Comparison of ENCODE assay signal across 22 cellular contexts in genomic region chr14:91289464-91289863, GRCh38. TPM values are rescaled to one million over a fixed set of nuclear protein-coding genes. Genes with fewer than 3 reads are reported as not detected.
DNase-seq lines count a peak whose midpoint lies in the region; ATAC-seq and TF ChIP-seq lines count a peak whose summit lies in the region.
"Had no signal": no experiment of that assay in that cellular context is flagged by ENCODE, and none has a peak within 500 bp of the region (broad histone marks: within the 10 kb centered on the region; RNA-seq: fewer than 3 reads in every experiment).

No MANE protein-coding gene starts in this region.

- no peaks in the 10 kb centered on the region for H3K27me3 ChIP-seq in OCI-LY1 (ENCODE audit: insufficient read depth, low read length)
- H3K27me3 ChIP-seq: BE2C, SJSA1 had no signal

- peaks cover 17% of the 10 kb centered on the region for H3K4me1 Mint-ChIP-seq in activated naive CD8-positive, alpha-beta T cell treated with anti-CD3 and anti-CD28 coated beads for 36 hours
- peaks cover 22% of the 10 kb centered on the region for H3K4me1 Mint-ChIP-seq in activated naive CD8-positive, alpha-beta T cell treated with anti-CD3 and anti-CD28 coated beads, Interleukin-2, amount 50 U/mL, for 24 hours
- peaks cover 32 to 40% of the 10 kb centered on the region in 2 donors for H3K4me1 Mint-ChIP-seq in immature natural killer cell
- peaks cover 15% of the 10 kb centered on the region for H3K4me1 Mint-ChIP-seq in stimulated activated memory B cell treated with anti-CD40 and anti-IgM and Interleukin-4, amounts not matched to agents 10 μg/mL and 1 μg/mL and 100 μg/mL, for 72 hours

- no peak overlapping the region for H3K9ac ChIP-seq in OCI-LY1 (ENCODE audit: low read length)

- no peak for TF ChIP-seq CTCF in OCI-LY1 (IDR thresholded peaks at IDR 0.05; ENCODE audit: low read length)

- no peak overlapping the region for H3K4me2 ChIP-seq in OCI-LY1 (ENCODE audit: low read length)

- peak overlapping the region; percentile 70 for H3K27ac ChIP-seq in OCI-LY1 (ENCODE audit: low read depth, low read length, poor library complexity, severe bottlenecking)
- H3K27ac ChIP-seq: SJSA1 had no signal

- no peaks in the 10 kb centered on the region for H3K27me3 Mint-ChIP-seq in activated naive CD8-positive, alpha-beta T cell treated with anti-CD3 and anti-CD28 coated beads for 36 hours
- H3K27me3 Mint-ChIP-seq in activated naive CD8-positive, alpha-beta T cell treated with anti-CD3 and anti-CD28 coated beads, Interleukin-2, amount 50 U/mL, for 24 hours: no peaks in the 10 kb centered on the region
- H3K27me3 Mint-ChIP-seq in immature natural killer cell (ENCODE audit: low read depth in 3 of 3): peaks cover 11 to 59% (median 51%) of the 10 kb centered on the region in 3 donors
- no peaks in the 10 kb centered on the region for H3K27me3 Mint-ChIP-seq in stimulated activated memory B cell treated with anti-CD40 and anti-IgM and Interleukin-4, amounts not matched to agents 10 μg/mL and 1 μg/mL and 100 μg/mL, for 72 hours
- H3K27me3 Mint-ChIP-seq: IgD-negative memory B cell had no signal

- peaks cover 30% of the 10 kb centered on the region for H3K4me1 ChIP-seq in OCI-LY1 (ENCODE audit: insufficient read depth, low read length, severe bottlenecking)
- H3K4me1 ChIP-seq: SJSA1 had no signal

- H3K9me2 ChIP-seq in OCI-LY1 (ENCODE audit: low read depth, low read length): no peaks in the 10 kb centered on the region

- no peak overlapping the region for H3K4me3 Mint-ChIP-seq in activated naive CD8-positive, alpha-beta T cell treated with anti-CD3 and anti-CD28 coated beads for 36 hours
- no peak overlapping the region for H3K4me3 Mint-ChIP-seq in activated naive CD8-positive, alpha-beta T cell treated with anti-CD3 and anti-CD28 coated beads, Interleukin-2, amount 50 U/mL, for 24 hours
- no peak overlapping the region for H3K4me3 Mint-ChIP-seq in immature natural killer cell
- no peak overlapping the region for H3K4me3 Mint-ChIP-seq in stimulated activated memory B cell treated with anti-CD40 and anti-IgM and Interleukin-4, amounts not matched to agents 10 μg/mL and 1 μg/mL and 100 μg/mL, for 72 hours

- H3K4me3 ChIP-seq in OCI-LY1 (ENCODE audit: low read depth, low read length, poor library complexity, severe bottlenecking): no peak overlapping the region
- H3K4me3 ChIP-seq: SJSA1 had no signal

- H3K36me3 ChIP-seq in OCI-LY1 (ENCODE audit: insufficient read depth, low read length): peaks cover 97% of the 10 kb centered on the region
- H3K36me3 ChIP-seq: BE2C, SJSA1 had no signal

- peaks cover 42% of the 10 kb centered on the region for H3K36me3 Mint-ChIP-seq in activated naive CD8-positive, alpha-beta T cell treated with anti-CD3 and anti-CD28 coated beads for 36 hours
- peaks cover 65% of the 10 kb centered on the region for H3K36me3 Mint-ChIP-seq in activated naive CD8-positive, alpha-beta T cell treated with anti-CD3 and anti-CD28 coated beads, Interleukin-2, amount 50 U/mL, for 24 hours (ENCODE audit: low read depth)
- peaks cover 16 to 70% (median 39%) of the 10 kb centered on the region in 3 donors for H3K36me3 Mint-ChIP-seq in immature natural killer cell
- H3K36me3 Mint-ChIP-seq in stimulated activated memory B cell treated with anti-CD40 and anti-IgM and Interleukin-4, amounts not matched to agents 10 μg/mL and 1 μg/mL and 100 μg/mL, for 72 hours: peaks cover 75% of the 10 kb centered on the region

- no peaks in the 10 kb centered on the region for H3K9me3 ChIP-seq in OCI-LY1 (ENCODE audit: low read length)
- H3K9me3 ChIP-seq: BE2C, SJSA1 had no signal

- H3F3A ChIP-seq in OCI-LY1 (ENCODE audit: insufficient read depth, low read length): 0 out of 2 replicates have a peak, but pooled peaks cover 3% of the 10 kb centered on the region

- no peaks in the 10 kb centered on the region for H3K9me3 Mint-ChIP-seq in activated naive CD8-positive, alpha-beta T cell treated with anti-CD3 and anti-CD28 coated beads for 36 hours
- H3K9me3 Mint-ChIP-seq in activated naive CD8-positive, alpha-beta T cell treated with anti-CD3 and anti-CD28 coated beads, Interleukin-2, amount 50 U/mL, for 24 hours: no peaks in the 10 kb centered on the region
- H3K9me3 Mint-ChIP-seq in immature natural killer cell: no peaks in the 10 kb centered on the region
- H3K9me3 Mint-ChIP-seq in stimulated activated memory B cell treated with anti-CD40 and anti-IgM and Interleukin-4, amounts not matched to agents 10 μg/mL and 1 μg/mL and 100 μg/mL, for 72 hours: no peaks in the 10 kb centered on the region
- H3K9me3 Mint-ChIP-seq: CD8-positive, alpha-beta memory T cell; IgD-negative memory B cell had no signal

- H2AFZ ChIP-seq in OCI-LY1 (ENCODE audit: low read length): no peak overlapping the region

- H3K79me2 ChIP-seq in OCI-LY1 (ENCODE audit: insufficient read depth, low read length): no peaks in the 10 kb centered on the region

- no peak for DNase-seq in activated naive CD8-positive, alpha-beta T cell treated with anti-CD3 and anti-CD28 coated beads for 36 hours
- DNase-seq in activated naive CD8-positive, alpha-beta T cell treated with anti-CD3 and anti-CD28 coated beads, Interleukin-2, amount 50 U/mL, for 24 hours: no peak
- no peak for DNase-seq in immature natural killer cell
- DNase-seq: BE2C; Calu3; CD8-positive, alpha-beta memory T cell; DMS153; NCI-H1105; NCI-H146; NCI-H2029; NCI-H226; NCI-H510A treated with DMSO at 0.1 percent for 48 hours; NCI-H748 treated with DMSO at 0.1 percent for 48 hours had no signal

- no peaks in the 10 kb centered on the region for H4K20me1 ChIP-seq in OCI-LY1 (ENCODE audit: insufficient read depth, low read length)

- H3K27ac Mint-ChIP-seq in activated naive CD8-positive, alpha-beta T cell treated with anti-CD3 and anti-CD28 coated beads for 36 hours: peak overlapping the region; percentile 29
- H3K27ac Mint-ChIP-seq in activated naive CD8-positive, alpha-beta T cell treated with anti-CD3 and anti-CD28 coated beads, Interleukin-2, amount 50 U/mL, for 24 hours: no peak overlapping the region
- H3K27ac Mint-ChIP-seq in immature natural killer cell: peak overlapping the region; percentile 11 to 67 (median 38)
- H3K27ac Mint-ChIP-seq in stimulated activated memory B cell treated with anti-CD40 and anti-IgM and Interleukin-4, amounts not matched to agents 10 μg/mL and 1 μg/mL and 100 μg/mL, for 72 hours: peak overlapping the region; percentile 27

- no peak for ATAC-seq in activated naive CD8-positive, alpha-beta T cell treated with anti-CD3 and anti-CD28 coated beads, Interleukin-2, amount 50 U/mL, for 24 hours
- ATAC-seq in stimulated activated memory B cell treated with anti-CD40 and anti-IgM and Interleukin-4, amounts not matched to agents 10 μg/mL and 1 μg/mL and 100 μg/mL, for 72 hours: no peak
- ATAC-seq in GM21825 (IDR thresholded peaks at IDR 0.05; ENCODE audit: unreplicated experiment): no peak
- ATAC-seq in GM21723 (IDR thresholded peaks at IDR 0.05; ENCODE audit: unreplicated experiment): no peak
- ATAC-seq in GM18858 (IDR thresholded peaks at IDR 0.05; ENCODE audit: unreplicated experiment): no peak
- ATAC-seq: HCT116, Panc1 had no signal

RNA-seq across cellular contexts. Expression of gene GPR68, which starts 45.0 kb away (rescaled TPM):
- 10 to 100 TPM; 14.0 to 14.4 TPM for total RNA-seq in activated naive CD8-positive, alpha-beta T cell treated with anti-CD3 and anti-CD28 coated beads for 36 hours
- 10 to 100 TPM; 19.0 to 40.4 (median 22.4) TPM for polyA plus RNA-seq in immature natural killer cell
- total RNA-seq: Calu3, SJSA1 had no signal
